Comparison of ENCODE assay signal across 13 cellular contexts in genomic region chr17:27351741-27352140, GRCh38. TPM values are rescaled to one million over a fixed set of nuclear protein-coding genes. Genes with fewer than 3 reads are reported as not detected.
DNase-seq lines count a peak whose midpoint lies in the region; ATAC-seq, FAIRE-seq and TF ChIP-seq lines count a peak whose summit lies in the region.
"Had no signal": no experiment of that assay in that cellular context is flagged by ENCODE, and none has a peak within 500 bp of the region (broad histone marks: within the 10 kb centered on the region; RNA-seq: fewer than 3 reads in every experiment).

No MANE protein-coding gene starts in this region.

- H3K27me3 Mint-ChIP-seq in activated CD4-positive, alpha-beta T cell treated with anti-CD3 and anti-CD28 coated beads for 36 hours, result no peaks in the 10 kb centered on the region
- no peaks in the 10 kb centered on the region for H3K27me3 Mint-ChIP-seq in activated T-helper 1 cell treated with anti-CD3 and anti-CD28 coated beads, Interleukin-12 subunit alpha, Interleukin-12 subunit beta, Interleukin-2, Interleukin-4 antibody, amounts not matched to agents 30 ng/mL and 10 ng/mL and 1 ng/mL, durations not matched to agents 14 hours and 24 hours and 36 hours (ENCODE audit: insufficient read depth)
- H3K27me3 Mint-ChIP-seq: activated CD8-positive, alpha-beta memory T cell treated with anti-CD3 and anti-CD28 coated beads, Interleukin-2, amount 10 ng/mL, durations not matched to agents 7 days and 5 days had no signal

- no peak for TF ChIP-seq POLR2A in stomach (IDR thresholded peaks at IDR 0.05)

- no peak for DNase-seq in activated CD4-positive, alpha-beta T cell treated with anti-CD3 and anti-CD28 coated beads for 36 hours
- DNase-seq in activated CD4-positive, alpha-beta T cell treated with anti-CD3 and anti-CD28 coated beads, Interleukin-2, amount 50 U/mL, for 4 hours, result no peak
- DNase-seq in activated T-helper 1 cell treated with anti-CD3 and anti-CD28 coated beads, Interleukin-12 subunit alpha, Interleukin-12 subunit beta, Interleukin-2, Interleukin-4 antibody, amounts not matched to agents 30 ng/mL and 10 ng/mL and 1 ng/mL, durations not matched to agents 14 hours and 24 hours and 36 hours (ENCODE audit: low spot score), result no peak
- peak; percentile 57 for DNase-seq in fibroblast of the aortic adventitia (ENCODE audit: low read depth)
- DNase-seq in stomach, result no peak
- no peak for DNase-seq in small intestine
- no peak for DNase-seq in GM10266 (ENCODE audit: extremely low spot score)
- DNase-seq: activated CD8-positive, alpha-beta memory T cell treated with anti-CD3 and anti-CD28 coated beads, Interleukin-2, amount 10 ng/mL, durations not matched to agents 7 days and 5 days; DMS153; NCI-H82; spleen had no signal

- no peak for FAIRE-seq in small intestine (lab: Jason Lieb, UNC)

- intact Hi-C loops in activated CD4-positive, alpha-beta T cell treated with anti-CD3 and anti-CD28 coated beads for 36 hours (cut with DNase I, micrococcal nuclease), result loop anchor here in 1 of 2 experiments (2.0 to 10.0 kb wide), 5 partner anchors 106 to 541 kb away; partner anchors contain the start of genes KSR1 and LYRM9
- intact Hi-C loops in activated T-helper 1 cell treated with anti-CD3 and anti-CD28 coated beads, Interleukin-12 subunit alpha, Interleukin-12 subunit beta, Interleukin-2, Interleukin-4 antibody, amounts not matched to agents 30 ng/mL and 10 ng/mL and 1 ng/mL, durations not matched to agents 14 hours and 24 hours and 36 hours (cut with micrococcal nuclease), result loop anchor here (2.0 to 5.0 kb wide), 3 partner anchors 19 to 121 kb away; no protein-coding TSS in a partner anchor
- intact Hi-C loops in stomach (cut with DNase I; ENCODE audit: low total_unique reads), result loop anchor here (2.0 kb wide), 1 partner anchor 249 kb away; no protein-coding TSS in a partner anchor

- H3K4me3 Mint-ChIP-seq in activated CD4-positive, alpha-beta T cell treated with anti-CD3 and anti-CD28 coated beads for 36 hours, result no peak overlapping the region
- H3K4me3 Mint-ChIP-seq in activated T-helper 1 cell treated with anti-CD3 and anti-CD28 coated beads, Interleukin-12 subunit alpha, Interleukin-12 subunit beta, Interleukin-2, Interleukin-4 antibody, amounts not matched to agents 30 ng/mL and 10 ng/mL and 1 ng/mL, durations not matched to agents 14 hours and 24 hours and 36 hours, result peak overlapping the region; percentile 82
- H3K4me3 Mint-ChIP-seq: activated CD8-positive, alpha-beta memory T cell treated with anti-CD3 and anti-CD28 coated beads, Interleukin-2, amount 10 ng/mL, durations not matched to agents 7 days and 5 days had no signal

- peaks cover 30% of the 10 kb centered on the region for H3K4me1 Mint-ChIP-seq in activated CD4-positive, alpha-beta T cell treated with anti-CD3 and anti-CD28 coated beads for 36 hours
- peaks cover 45% of the 10 kb centered on the region for H3K4me1 Mint-ChIP-seq in activated T-helper 1 cell treated with anti-CD3 and anti-CD28 coated beads, Interleukin-12 subunit alpha, Interleukin-12 subunit beta, Interleukin-2, Interleukin-4 antibody, amounts not matched to agents 30 ng/mL and 10 ng/mL and 1 ng/mL, durations not matched to agents 14 hours and 24 hours and 36 hours (ENCODE audit: low read depth)

- H3K9me3 ChIP-seq in stomach (no peaks in the 10 kb centered on the region), small intestine (ENCODE audit: control insufficient read depth, low read depth) (no peaks in the 10 kb centered on the region)
- H3K9me3 ChIP-seq: spleen had no signal

- no peaks in the 10 kb centered on the region for H3K27me3 ChIP-seq in stomach
- H3K27me3 ChIP-seq in small intestine (ENCODE audit: control insufficient read depth in 2 of 2, insufficient read depth in 2 of 2, low read length in 2 of 2), result no peaks in the 10 kb centered on the region
- H3K27me3 ChIP-seq: spleen, tibial nerve had no signal

- POLR2A ChIA-PET in activated CD4-positive, alpha-beta T cell treated with anti-CD3 and anti-CD28 coated beads for 36 hours (lab: Charles Lee), result no interaction called here

- H3K27ac Mint-ChIP-seq in activated CD4-positive, alpha-beta T cell treated with anti-CD3 and anti-CD28 coated beads for 36 hours, result peak overlapping the region; percentile 21
- H3K27ac Mint-ChIP-seq in activated T-helper 1 cell treated with anti-CD3 and anti-CD28 coated beads, Interleukin-12 subunit alpha, Interleukin-12 subunit beta, Interleukin-2, Interleukin-4 antibody, amounts not matched to agents 30 ng/mL and 10 ng/mL and 1 ng/mL, durations not matched to agents 14 hours and 24 hours and 36 hours, result peak overlapping the region; percentile 47
- H3K27ac Mint-ChIP-seq: activated CD8-positive, alpha-beta memory T cell treated with anti-CD3 and anti-CD28 coated beads, Interleukin-2, amount 10 ng/mL, durations not matched to agents 7 days and 5 days had no signal

- peaks cover 4% of the 10 kb centered on the region for H3K36me3 Mint-ChIP-seq in activated CD4-positive, alpha-beta T cell treated with anti-CD3 and anti-CD28 coated beads for 36 hours (ENCODE audit: low read depth)
- H3K36me3 Mint-ChIP-seq in activated T-helper 1 cell treated with anti-CD3 and anti-CD28 coated beads, Interleukin-12 subunit alpha, Interleukin-12 subunit beta, Interleukin-2, Interleukin-4 antibody, amounts not matched to agents 30 ng/mL and 10 ng/mL and 1 ng/mL, durations not matched to agents 14 hours and 24 hours and 36 hours (ENCODE audit: low read depth), result no peaks in the 10 kb centered on the region
- H3K36me3 Mint-ChIP-seq: activated CD8-positive, alpha-beta memory T cell treated with anti-CD3 and anti-CD28 coated beads, Interleukin-2, amount 10 ng/mL, durations not matched to agents 7 days and 5 days had no signal

- no peak overlapping the region for H3K4me3 ChIP-seq in fibroblast of the aortic adventitia (ENCODE audit: low read depth, low read length)
- no peak overlapping the region for H3K4me3 ChIP-seq in stomach
- no peak overlapping the region for H3K4me3 ChIP-seq in small intestine (ENCODE audit: low read depth in 1 of 2, low read length in 2 of 2)
- H3K4me3 ChIP-seq: spleen, tibial nerve had no signal

- 89 to 93% (median 90%) methylated on average over 2 of the region's 2 CpGs for WGBS in stomach, 5 donors
- 90 to 93% (median 92%) methylated on average over 2 of the region's 2 CpGs for WGBS in small intestine, 3 donors

- no peaks in the 10 kb centered on the region for H3K9me3 Mint-ChIP-seq in activated CD4-positive, alpha-beta T cell treated with anti-CD3 and anti-CD28 coated beads for 36 hours (ENCODE audit: low read depth)
- H3K9me3 Mint-ChIP-seq in activated T-helper 1 cell treated with anti-CD3 and anti-CD28 coated beads, Interleukin-12 subunit alpha, Interleukin-12 subunit beta, Interleukin-2, Interleukin-4 antibody, amounts not matched to agents 30 ng/mL and 10 ng/mL and 1 ng/mL, durations not matched to agents 14 hours and 24 hours and 36 hours, result no peaks in the 10 kb centered on the region

- TF ChIP-seq CTCF in fibroblast of the aortic adventitia (IDR thresholded peaks at IDR 0.05; ENCODE audit: insufficient read depth, low read length) (no peak), stomach (IDR thresholded peaks at IDR 0.05) (no peak), GM10266 (IDR thresholded peaks at IDR 0.05; ENCODE audit: control insufficient read depth, insufficient read depth, low read depth, missing control alignments) (no peak)

- CTCF ChIA-PET in activated CD4-positive, alpha-beta T cell treated with anti-CD3 and anti-CD28 coated beads for 36 hours (lab: Charles Lee), result interaction anchor here (0.8 to 1.4 kb wide), 6 partner anchors 19 to 267 kb away, joined by 3 to 6 read pairs (median 4); no protein-coding TSS in a partner anchor

- no peak for TF ChIP-seq EP300 in stomach (IDR thresholded peaks at IDR 0.05)

- H3K27ac ChIP-seq in stomach (peak overlapping the region in 3 of 5 donors; percentile 93 to 97 (median 95)), small intestine (ENCODE audit: low read depth in 1 of 2, low read length in 1 of 2) (peak overlapping the region in 1 of 2 donors; percentile 29)

- H3K36me3 ChIP-seq in stomach (no peaks in the 10 kb centered on the region), small intestine (ENCODE audit: control insufficient read depth in 2 of 2, insufficient read depth in 2 of 2, low read length in 2 of 2) (no peaks in the 10 kb centered on the region)
- H3K36me3 ChIP-seq: spleen, tibial nerve had no signal

- ATAC-seq in activated CD4-positive, alpha-beta T cell treated with anti-CD3 and anti-CD28 coated beads for 36 hours, result no peak
- no peak for ATAC-seq in HG03139 (IDR thresholded peaks at IDR 0.05; ENCODE audit: unreplicated experiment)
- ATAC-seq: activated CD8-positive, alpha-beta memory T cell treated with anti-CD3 and anti-CD28 coated beads, Interleukin-2, amount 10 ng/mL, durations not matched to agents 7 days and 5 days had no signal

- H3K4me1 ChIP-seq in stomach (peaks cover 17 to 32% (median 26%) of the 10 kb centered on the region in 4 donors), small intestine (ENCODE audit: control insufficient read depth in 2 of 2, insufficient read depth in 1 of 2, low read depth in 1 of 2, low read length in 1 of 2) (peaks cover 0 to 3% of the 10 kb centered on the region in 2 donors)

RNA-seq across cellular contexts. Expression of gene WSB1, which starts 57.8 kb away (rescaled TPM):
- 100 to 1,000 TPM; 145 to 190 TPM for total RNA-seq in activated CD4-positive, alpha-beta T cell treated with anti-CD3 and anti-CD28 coated beads for 36 hours
- total RNA-seq in activated T-helper 1 cell treated with anti-CD3 and anti-CD28 coated beads, Interleukin-12 subunit alpha, Interleukin-12 subunit beta, Interleukin-2, Interleukin-4 antibody, amounts not matched to agents 30 ng/mL and 10 ng/mL and 1 ng/mL, durations not matched to agents 14 hours and 24 hours and 36 hours, result 90.3 and 102 TPM in 2 replicates
- 99.0 and 177 TPM in 2 replicates for total RNA-seq in fibroblast of the aortic adventitia (ENCODE audit: low replicate concordance)
- 100 to 1,000 TPM in 4 of 5 donors, 10 to 100 TPM in 1; 88.3 to 531 (median 194) TPM for total RNA-seq in stomach
- polyA plus RNA-seq in stomach, result 10 to 100 TPM; 15.7 to 62.5 (median 34.1) TPM
- polyA plus RNA-seq in small intestine, result 10 to 100 TPM; 28.9 to 56.3 (median 32.2) TPM
